In the genomic region with DNA sequence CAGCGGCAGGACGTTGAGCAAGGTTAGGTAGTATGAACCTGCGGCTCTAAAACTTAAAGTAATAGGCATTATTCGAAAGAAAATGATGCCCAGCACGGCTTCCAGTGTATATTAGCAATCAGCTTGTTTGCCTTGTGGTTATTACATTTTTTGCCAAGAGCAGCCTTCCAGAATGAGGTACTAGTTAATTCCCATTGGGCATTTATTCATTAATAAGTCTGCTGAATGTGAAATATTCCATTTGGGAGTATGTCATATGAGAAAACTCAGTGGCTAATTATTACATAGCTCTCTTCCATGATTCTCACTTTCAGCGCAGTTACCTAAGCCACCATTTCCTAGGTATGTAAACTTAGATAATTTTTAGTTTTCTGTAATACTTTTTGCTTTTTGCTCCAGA, we compare ENCODE assay signal across 14 cellular contexts. TPM values are rescaled to one million over a fixed set of nuclear protein-coding genes. Genes with fewer than 3 reads are reported as not detected.
DNase-seq lines count a peak whose midpoint lies in the region; ATAC-seq, FAIRE-seq and TF ChIP-seq lines count a peak whose summit lies in the region.
"Had no signal": no experiment of that assay in that cellular context is flagged by ENCODE, and none has a peak within 500 bp of the region (broad histone marks: within the 10 kb centered on the region; RNA-seq: fewer than 3 reads in every experiment).

No MANE protein-coding gene starts in this region.

- no peak for DNase-seq in GM19239 (ENCODE audit: insufficient read length, low spot score)
- DNase-seq in ascending aorta (ENCODE audit: low spot score in 2 of 2), result no peak
- no peak for DNase-seq in sigmoid colon
- no peak for DNase-seq in prostate gland (ENCODE audit: low spot score)
- DNase-seq in ovary, result no peak
- no peak for DNase-seq in adrenal gland
- DNase-seq: caudate nucleus; effector memory CD8-positive, alpha-beta T cell; NCI-H2081; NCI-H69; RPMI8226 had no signal

- TF ChIP-seq EP300 in gastroesophageal sphincter (IDR thresholded peaks at IDR 0.05), result no peak
- no peak for TF ChIP-seq EP300 in sigmoid colon (IDR thresholded peaks at IDR 0.05)
- TF ChIP-seq EP300 in ovary (IDR thresholded peaks at IDR 0.05), result no peak

- WGBS in gastroesophageal sphincter (ENCODE audit: low coverage in 1 of 2), 2 donors, result 73 to 77% methylated on average over 3 to 6 of the region's 6 CpGs
- 49 to 82% methylated on average over 6 of the region's 6 CpGs for WGBS in sigmoid colon, 2 donors
- 42% methylated on average over 6 of the region's 6 CpGs for WGBS in prostate gland
- 36 to 63% (median 51%) methylated on average over 6 of the region's 6 CpGs for WGBS in ovary, 3 donors
- 78 to 83% (median 80%) methylated on average over 6 of the region's 6 CpGs for WGBS in adrenal gland, 4 donors

- intact Hi-C loops in ascending aorta (cut with DNase I) (loop anchor here (5.0 kb wide), 1 partner anchor 34 kb away; no protein-coding TSS in a partner anchor), sigmoid colon (cut with DNase I) (no loop called here), prostate gland (cut with DNase I) (no loop called here), ovary (cut with DNase I) (loop anchor here in 1 of 4 donors (10.0 kb wide), 1 partner anchor 126 kb away; no protein-coding TSS in a partner anchor), adrenal gland (cut with DNase I) (no loop called here)

- TF ChIP-seq CTCF in ascending aorta (IDR thresholded peaks at IDR 0.05) (no peak), gastroesophageal sphincter (IDR thresholded peaks at IDR 0.05) (no peak), sigmoid colon (IDR thresholded peaks at IDR 0.05) (no peak), prostate gland (IDR thresholded peaks at IDR 0.05) (no peak), ovary (IDR thresholded peaks at IDR 0.05) (no peak), adrenal gland (IDR thresholded peaks at IDR 0.05) (no peak)

- H3K9me3 ChIP-seq in ascending aorta (no peaks in the 10 kb centered on the region), gastroesophageal sphincter (no peaks in the 10 kb centered on the region), sigmoid colon (no peaks in the 10 kb centered on the region), prostate gland (no peaks in the 10 kb centered on the region), ovary (no peaks in the 10 kb centered on the region), adrenal gland (replicated peaks in 1 of 3) (no peaks in the 10 kb centered on the region)

- H3K27me3 ChIP-seq in ascending aorta (no peaks in the 10 kb centered on the region), gastroesophageal sphincter (no peaks in the 10 kb centered on the region), sigmoid colon (no peaks in the 10 kb centered on the region), prostate gland (replicated peaks; ENCODE audit: insufficient read depth) (no peaks in the 10 kb centered on the region), ovary (no peaks in the 10 kb centered on the region), adrenal gland (no peaks in the 10 kb centered on the region)

- H3K27ac ChIP-seq in ascending aorta (peak overlapping the region; percentile 13 to 26), gastroesophageal sphincter (peak overlapping the region in 3 of 4 donors; percentile 36 to 61 (median 37)), sigmoid colon (peak overlapping the region; percentile 32 to 95 (median 56)), prostate gland (peak overlapping the region in 1 of 2 donors; percentile 52), ovary (no peak overlapping the region), adrenal gland (no peak overlapping the region)

- H3K4me1 ChIP-seq in ascending aorta (peaks cover 23 to 84% of the 10 kb centered on the region in 2 donors), gastroesophageal sphincter (peaks cover 54 to 100% (median 55%) of the 10 kb centered on the region in 3 donors), sigmoid colon (peaks cover 0 to 89% (median 84%) of the 10 kb centered on the region in 4 donors), prostate gland (replicated peaks) (no peaks in the 10 kb centered on the region), ovary (ENCODE audit: insufficient read depth) (peaks cover 31% of the 10 kb centered on the region), adrenal gland (replicated peaks in 1 of 2) (peaks cover 4 to 28% of the 10 kb centered on the region in 2 donors)

- no peak for ATAC-seq in gastroesophageal sphincter
- no peak for ATAC-seq in GM21526 (IDR thresholded peaks at IDR 0.05; ENCODE audit: low FRiP score, unreplicated experiment)
- ATAC-seq: effector memory CD8-positive, alpha-beta T cell had no signal

- peaks cover 0 to 4% of the 10 kb centered on the region in 2 donors for H3K36me3 ChIP-seq in ascending aorta
- H3K36me3 ChIP-seq in gastroesophageal sphincter, result no peaks in the 10 kb centered on the region
- no peaks in the 10 kb centered on the region for H3K36me3 ChIP-seq in sigmoid colon
- no peaks in the 10 kb centered on the region for H3K36me3 ChIP-seq in prostate gland
- no peaks in the 10 kb centered on the region for H3K36me3 ChIP-seq in ovary
- H3K36me3 ChIP-seq in adrenal gland (replicated peaks in 1 of 2), result no peaks in the 10 kb centered on the region

- TF ChIP-seq POLR2A in gastroesophageal sphincter (IDR thresholded peaks at IDR 0.05), result no peak
- TF ChIP-seq POLR2A in sigmoid colon (IDR thresholded peaks at IDR 0.05), result no peak
- no peak for TF ChIP-seq POLR2A in prostate gland (IDR thresholded peaks at IDR 0.05)
- TF ChIP-seq POLR2A in ovary (IDR thresholded peaks at IDR 0.05), result no peak
- TF ChIP-seq POLR2A in adrenal gland (IDR thresholded peaks at IDR 0.05), result no peak

- peak; percentile 18 for FAIRE-seq in GM19239 (lab: Jason Lieb, UNC)
- FAIRE-seq: islet of Langerhans had no signal

- H3K4me3 ChIP-seq in ascending aorta (peak overlapping the region in 1 of 2 donors; percentile 41), gastroesophageal sphincter (no peak overlapping the region), sigmoid colon (no peak overlapping the region), prostate gland (no peak overlapping the region), ovary (no peak overlapping the region), adrenal gland (no peak overlapping the region)

RNA-seq across cellular contexts. Expression of a gene that starts 12.9 kb away (rescaled TPM):
- total RNA-seq in ascending aorta (273 TPM), gastroesophageal sphincter (100 to 1,000 TPM; 150 to 342 (median 203) TPM), sigmoid colon (100 to 1,000 TPM in 1 of 4 donors, 10 to 100 TPM in 3; 55.6 to 148 (median 64.2) TPM), prostate gland (100 to 1,000 TPM in 1 of 2 donors, 10 to 100 TPM in 1; 55.2 to 101 TPM), ovary (100 to 1,000 TPM in 1 of 7 donors, 10 to 100 TPM in 6; 58.6 to 134 (median 68.1) TPM), adrenal gland (10 to 100 TPM; 19.1 to 66.3 (median 41.8) TPM)
- polyA plus RNA-seq in sigmoid colon (10 to 100 TPM in 1 of 3 donors, 1 to 10 TPM in 2; 3.0 to 14.8 (median 3.9) TPM), ovary (10 to 100 TPM; 38.4 to 65.0 TPM), adrenal gland (10 to 100 TPM in 2 of 3 donors, 1 to 10 TPM in 1; 7.6 to 12.4 (median 10.8) TPM)

Comparison
In these comparisons a context has a peak if more than half of its experiments do, and no peak if none do; other contexts are left out.
1. H3K27ac ChIP-seq: peak in ascending aorta (2 of 2), gastroesophageal sphincter (3 of 4) and sigmoid colon (4 of 4); none in ovary (0 of 2) and adrenal gland (0 of 5).